In the genomic region with DNA sequence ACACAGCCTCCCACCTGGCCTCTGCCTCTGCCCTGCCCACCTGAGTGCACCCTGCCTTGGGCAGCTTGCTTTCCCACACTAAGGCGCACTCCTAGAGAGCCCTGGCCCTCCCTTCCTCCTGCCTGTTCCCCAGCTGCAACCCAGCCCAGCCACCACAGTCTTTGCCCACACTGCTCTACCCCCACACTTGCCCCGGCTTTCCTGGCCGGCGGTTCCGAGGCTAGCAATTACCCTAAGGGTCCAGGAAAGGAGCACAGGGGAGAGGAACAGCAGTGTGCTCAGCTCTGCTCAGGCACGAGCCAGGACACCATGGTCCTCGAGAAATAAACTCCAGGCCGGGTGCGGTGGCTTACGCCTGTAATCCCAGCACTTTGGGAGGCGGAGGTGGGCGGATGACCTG, we compare ENCODE assay signal across 1 cellular context.
TF ChIP-seq lines count a peak whose summit lies in the region.

No MANE protein-coding gene starts in this region.

TF ChIP-seq in HepG2, 621 proteins besides CTCF, POLR2A, EP300 and RAD21 (continued from another document):
- TF ChIP-seq, protein P1, sequence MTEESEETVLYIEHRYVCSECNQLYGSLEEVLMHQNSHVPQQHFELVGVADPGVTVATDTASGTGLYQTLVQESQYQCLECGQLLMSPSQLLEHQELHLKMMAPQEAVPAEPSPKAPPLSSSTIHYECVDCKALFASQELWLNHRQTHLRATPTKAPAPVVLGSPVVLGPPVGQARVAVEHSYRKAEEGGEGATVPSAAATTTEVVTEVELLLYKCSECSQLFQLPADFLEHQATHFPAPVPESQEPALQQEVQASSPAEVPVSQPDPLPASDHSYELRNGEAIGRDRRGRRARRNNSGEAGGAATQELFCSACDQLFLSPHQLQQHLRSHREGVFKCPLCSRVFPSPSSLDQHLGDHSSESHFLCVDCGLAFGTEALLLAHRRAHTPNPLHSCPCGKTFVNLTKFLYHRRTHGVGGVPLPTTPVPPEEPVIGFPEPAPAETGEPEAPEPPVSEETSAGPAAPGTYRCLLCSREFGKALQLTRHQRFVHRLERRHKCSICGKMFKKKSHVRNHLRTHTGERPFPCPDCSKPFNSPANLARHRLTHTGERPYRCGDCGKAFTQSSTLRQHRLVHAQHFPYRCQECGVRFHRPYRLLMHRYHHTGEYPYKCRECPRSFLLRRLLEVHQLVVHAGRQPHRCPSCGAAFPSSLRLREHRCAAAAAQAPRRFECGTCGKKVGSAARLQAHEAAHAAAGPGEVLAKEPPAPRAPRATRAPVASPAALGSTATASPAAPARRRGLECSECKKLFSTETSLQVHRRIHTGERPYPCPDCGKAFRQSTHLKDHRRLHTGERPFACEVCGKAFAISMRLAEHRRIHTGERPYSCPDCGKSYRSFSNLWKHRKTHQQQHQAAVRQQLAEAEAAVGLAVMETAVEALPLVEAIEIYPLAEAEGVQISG (CRISPR knock-in tag; IDR thresholded peaks at IDR 0.05) = no peak
- TF ChIP-seq TOPORS (CRISPR knock-in tag; IDR thresholded peaks at IDR 0.05) (no peak), ZBTB7A (CRISPR knock-in tag; IDR thresholded peaks at IDR 0.05) (no peak), ZFP1 (CRISPR knock-in tag; IDR thresholded peaks at IDR 0.05) (no peak)
